ENCODE assay signal across 1 cellular context in the genomic region with DNA sequence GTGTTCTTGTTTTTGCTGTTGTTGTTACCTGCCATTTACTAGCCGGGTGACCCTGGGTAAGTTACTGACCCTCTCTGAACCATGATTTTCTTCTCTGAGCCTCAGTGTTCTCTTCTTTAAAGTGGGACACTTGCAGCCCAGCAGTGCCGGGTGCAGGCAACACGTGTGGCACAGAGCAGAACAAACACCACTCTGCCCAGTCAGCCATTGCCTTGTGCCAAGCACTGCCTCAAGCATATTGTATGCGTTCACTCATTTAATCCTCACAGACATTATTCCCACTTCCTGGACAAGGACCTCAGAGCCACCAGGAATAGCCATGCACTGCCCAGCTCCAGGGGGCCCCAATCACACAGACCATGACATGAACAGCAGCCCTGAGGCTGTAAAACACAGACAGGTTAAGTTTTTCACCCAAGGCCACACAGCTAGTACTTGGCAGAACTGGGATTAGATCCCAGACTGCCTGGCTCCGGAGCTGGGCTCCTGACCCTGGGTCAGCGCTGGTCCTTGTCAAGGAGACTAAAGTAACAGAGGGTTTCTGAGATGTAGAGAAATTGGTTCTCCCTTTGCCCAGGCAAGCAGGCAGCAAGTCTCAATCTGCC.
TF ChIP-seq lines count a peak whose summit lies in the region.

No MANE protein-coding gene starts in this region.

TF ChIP-seq in IMR-90, 13 proteins besides CTCF, POLR2A, EP300 and RAD21 (continued from another document):
- TF ChIP-seq BHLHE40 (IDR thresholded peaks at IDR 0.05; ENCODE audit: low read depth, low read length) (no peak), CEBPB (IDR thresholded peaks at IDR 0.05; ENCODE audit: low read depth, low read length) (no peak), RFX5 (IDR thresholded peaks at IDR 0.05; ENCODE audit: low read depth, low read length) (no peak), MAZ (IDR thresholded peaks at IDR 0.05; ENCODE audit: borderline replicate concordance, low read depth, low read length) (no peak), MXI1 (IDR thresholded peaks at IDR 0.05; ENCODE audit: borderline replicate concordance, low read depth, low read length) (no peak), CHD1 (IDR thresholded peaks at IDR 0.05; ENCODE audit: low read depth, low read length) (no peak), FOS (IDR thresholded peaks at IDR 0.05; ENCODE audit: low read depth, low read length) (no peak), USF2 (IDR thresholded peaks at IDR 0.05; ENCODE audit: low read depth, low read length) (no peak)
